Comparison of ENCODE assay signal across 3 cellular contexts in the genomic region with DNA sequence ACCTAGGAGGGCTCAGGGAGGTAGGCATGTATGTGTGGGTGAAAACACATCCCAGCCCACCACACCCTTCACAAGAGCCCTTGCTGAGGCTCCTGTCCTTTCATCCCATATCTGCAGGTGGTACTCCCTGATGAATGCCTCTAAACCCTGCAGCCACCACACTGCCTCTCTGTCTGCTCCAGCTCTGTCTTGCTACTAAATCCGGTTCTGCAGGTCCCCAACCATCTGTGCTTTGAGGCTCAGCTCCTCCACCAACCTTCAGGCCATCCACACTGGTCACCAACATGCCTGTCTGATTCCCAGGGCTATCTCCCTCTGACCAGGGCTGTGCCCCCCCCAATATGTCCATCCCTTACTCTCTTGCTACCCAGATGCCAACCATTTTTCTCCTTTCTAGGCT.
TF ChIP-seq lines count a peak whose summit lies in the region.

No MANE protein-coding gene starts in this region.

TF ChIP-seq in SK-N-SH, 30 proteins besides CTCF, POLR2A, EP300 and RAD21 (continued from another document):
- TF ChIP-seq RXRA (IDR thresholded peaks at IDR 0.05; ENCODE audit: borderline replicate concordance, low read depth) (no peak), RFX5 (IDR thresholded peaks at IDR 0.05; ENCODE audit: low read length) (no peak), GATA2 (CRISPR knock-in tag; IDR thresholded peaks at IDR 0.05) (no peak), FOXJ3 (CRISPR knock-in tag; IDR thresholded peaks at IDR 0.05) (no peak), TAF1 (IDR thresholded peaks at IDR 0.05; ENCODE audit: borderline replicate concordance, low read depth, low read length) (no peak), CHD2 (IDR thresholded peaks at IDR 0.05; ENCODE audit: low read length, partially characterized antibody) (no peak), EZH2phosphoT487 (IDR thresholded peaks at IDR 0.05; ENCODE audit: borderline replicate concordance, low read depth) (no peak)

TF ChIP-seq in SK-N-SH treated with all-trans-retinoic acid at 6 μM for 48 hours, 23 proteins besides CTCF, POLR2A, EP300 and RAD21 (continued from another document):
- TF ChIP-seq, protein P1, sequence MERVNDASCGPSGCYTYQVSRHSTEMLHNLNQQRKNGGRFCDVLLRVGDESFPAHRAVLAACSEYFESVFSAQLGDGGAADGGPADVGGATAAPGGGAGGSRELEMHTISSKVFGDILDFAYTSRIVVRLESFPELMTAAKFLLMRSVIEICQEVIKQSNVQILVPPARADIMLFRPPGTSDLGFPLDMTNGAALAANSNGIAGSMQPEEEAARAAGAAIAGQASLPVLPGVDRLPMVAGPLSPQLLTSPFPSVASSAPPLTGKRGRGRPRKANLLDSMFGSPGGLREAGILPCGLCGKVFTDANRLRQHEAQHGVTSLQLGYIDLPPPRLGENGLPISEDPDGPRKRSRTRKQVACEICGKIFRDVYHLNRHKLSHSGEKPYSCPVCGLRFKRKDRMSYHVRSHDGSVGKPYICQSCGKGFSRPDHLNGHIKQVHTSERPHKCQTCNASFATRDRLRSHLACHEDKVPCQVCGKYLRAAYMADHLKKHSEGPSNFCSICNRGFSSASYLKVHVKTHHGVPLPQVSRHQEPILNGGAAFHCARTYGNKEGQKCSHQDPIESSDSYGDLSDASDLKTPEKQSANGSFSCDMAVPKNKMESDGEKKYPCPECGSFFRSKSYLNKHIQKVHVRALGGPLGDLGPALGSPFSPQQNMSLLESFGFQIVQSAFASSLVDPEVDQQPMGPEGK (CRISPR knock-in tag; IDR thresholded peaks at IDR 0.05; ENCODE audit: borderline replicate concordance): no peak
- TF ChIP-seq GLIS3 (CRISPR knock-in tag; IDR thresholded peaks at IDR 0.05): no peak
- TF ChIP-seq CSDC2 (CRISPR knock-in tag; IDR thresholded peaks at IDR 0.05): no peak
- no peak for TF ChIP-seq PPARA (CRISPR knock-in tag; IDR thresholded peaks at IDR 0.05; ENCODE audit: borderline replicate concordance)
- TF ChIP-seq ZNF565 (CRISPR knock-in tag; conservative IDR thresholded peaks at IDR 0.05; ENCODE audit: low read depth): no peak

TF ChIP-seq in WTC11, 78 proteins besides CTCF, POLR2A, EP300 and RAD21 (continued from another document):
- no peak for TF ChIP-seq ZNF232 (CRISPR knock-in tag; IDR thresholded peaks at IDR 0.05)
- no peak for TF ChIP-seq NR2C2 (CRISPR knock-in tag; IDR thresholded peaks at IDR 0.05)
- TF ChIP-seq, protein P2, sequence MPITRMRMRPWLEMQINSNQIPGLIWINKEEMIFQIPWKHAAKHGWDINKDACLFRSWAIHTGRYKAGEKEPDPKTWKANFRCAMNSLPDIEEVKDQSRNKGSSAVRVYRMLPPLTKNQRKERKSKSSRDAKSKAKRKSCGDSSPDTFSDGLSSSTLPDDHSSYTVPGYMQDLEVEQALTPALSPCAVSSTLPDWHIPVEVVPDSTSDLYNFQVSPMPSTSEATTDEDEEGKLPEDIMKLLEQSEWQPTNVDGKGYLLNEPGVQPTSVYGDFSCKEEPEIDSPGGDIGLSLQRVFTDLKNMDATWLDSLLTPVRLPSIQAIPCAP (CRISPR knock-in tag; IDR thresholded peaks at IDR 0.05): no peak
- TF ChIP-seq ZNF396 (CRISPR knock-in tag; IDR thresholded peaks at IDR 0.05; ENCODE audit: borderline replicate concordance): no peak
- TF ChIP-seq, protein P3, sequence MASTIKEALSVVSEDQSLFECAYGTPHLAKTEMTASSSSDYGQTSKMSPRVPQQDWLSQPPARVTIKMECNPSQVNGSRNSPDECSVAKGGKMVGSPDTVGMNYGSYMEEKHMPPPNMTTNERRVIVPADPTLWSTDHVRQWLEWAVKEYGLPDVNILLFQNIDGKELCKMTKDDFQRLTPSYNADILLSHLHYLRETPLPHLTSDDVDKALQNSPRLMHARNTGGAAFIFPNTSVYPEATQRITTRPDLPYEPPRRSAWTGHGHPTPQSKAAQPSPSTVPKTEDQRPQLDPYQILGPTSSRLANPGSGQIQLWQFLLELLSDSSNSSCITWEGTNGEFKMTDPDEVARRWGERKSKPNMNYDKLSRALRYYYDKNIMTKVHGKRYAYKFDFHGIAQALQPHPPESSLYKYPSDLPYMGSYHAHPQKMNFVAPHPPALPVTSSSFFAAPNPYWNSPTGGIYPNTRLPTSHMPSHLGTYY (CRISPR knock-in tag; IDR thresholded peaks at IDR 0.05): no peak
- TF ChIP-seq SOX15 (CRISPR knock-in tag; IDR thresholded peaks at IDR 0.05): no peak
- TF ChIP-seq ZNF671 (CRISPR knock-in tag; IDR thresholded peaks at IDR 0.05): no peak
- TF ChIP-seq ATF1 (CRISPR knock-in tag; IDR thresholded peaks at IDR 0.05): no peak
- TF ChIP-seq, protein P4, sequence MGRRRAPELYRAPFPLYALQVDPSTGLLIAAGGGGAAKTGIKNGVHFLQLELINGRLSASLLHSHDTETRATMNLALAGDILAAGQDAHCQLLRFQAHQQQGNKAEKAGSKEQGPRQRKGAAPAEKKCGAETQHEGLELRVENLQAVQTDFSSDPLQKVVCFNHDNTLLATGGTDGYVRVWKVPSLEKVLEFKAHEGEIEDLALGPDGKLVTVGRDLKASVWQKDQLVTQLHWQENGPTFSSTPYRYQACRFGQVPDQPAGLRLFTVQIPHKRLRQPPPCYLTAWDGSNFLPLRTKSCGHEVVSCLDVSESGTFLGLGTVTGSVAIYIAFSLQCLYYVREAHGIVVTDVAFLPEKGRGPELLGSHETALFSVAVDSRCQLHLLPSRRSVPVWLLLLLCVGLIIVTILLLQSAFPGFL (CRISPR knock-in tag; IDR thresholded peaks at IDR 0.05; ENCODE audit: borderline replicate concordance): no peak
- TF ChIP-seq CBFB (CRISPR knock-in tag; IDR thresholded peaks at IDR 0.05; ENCODE audit: low read depth): no peak
- TF ChIP-seq JAZF1 (CRISPR knock-in tag; IDR thresholded peaks at IDR 0.05): no peak
- TF ChIP-seq, protein P5, sequence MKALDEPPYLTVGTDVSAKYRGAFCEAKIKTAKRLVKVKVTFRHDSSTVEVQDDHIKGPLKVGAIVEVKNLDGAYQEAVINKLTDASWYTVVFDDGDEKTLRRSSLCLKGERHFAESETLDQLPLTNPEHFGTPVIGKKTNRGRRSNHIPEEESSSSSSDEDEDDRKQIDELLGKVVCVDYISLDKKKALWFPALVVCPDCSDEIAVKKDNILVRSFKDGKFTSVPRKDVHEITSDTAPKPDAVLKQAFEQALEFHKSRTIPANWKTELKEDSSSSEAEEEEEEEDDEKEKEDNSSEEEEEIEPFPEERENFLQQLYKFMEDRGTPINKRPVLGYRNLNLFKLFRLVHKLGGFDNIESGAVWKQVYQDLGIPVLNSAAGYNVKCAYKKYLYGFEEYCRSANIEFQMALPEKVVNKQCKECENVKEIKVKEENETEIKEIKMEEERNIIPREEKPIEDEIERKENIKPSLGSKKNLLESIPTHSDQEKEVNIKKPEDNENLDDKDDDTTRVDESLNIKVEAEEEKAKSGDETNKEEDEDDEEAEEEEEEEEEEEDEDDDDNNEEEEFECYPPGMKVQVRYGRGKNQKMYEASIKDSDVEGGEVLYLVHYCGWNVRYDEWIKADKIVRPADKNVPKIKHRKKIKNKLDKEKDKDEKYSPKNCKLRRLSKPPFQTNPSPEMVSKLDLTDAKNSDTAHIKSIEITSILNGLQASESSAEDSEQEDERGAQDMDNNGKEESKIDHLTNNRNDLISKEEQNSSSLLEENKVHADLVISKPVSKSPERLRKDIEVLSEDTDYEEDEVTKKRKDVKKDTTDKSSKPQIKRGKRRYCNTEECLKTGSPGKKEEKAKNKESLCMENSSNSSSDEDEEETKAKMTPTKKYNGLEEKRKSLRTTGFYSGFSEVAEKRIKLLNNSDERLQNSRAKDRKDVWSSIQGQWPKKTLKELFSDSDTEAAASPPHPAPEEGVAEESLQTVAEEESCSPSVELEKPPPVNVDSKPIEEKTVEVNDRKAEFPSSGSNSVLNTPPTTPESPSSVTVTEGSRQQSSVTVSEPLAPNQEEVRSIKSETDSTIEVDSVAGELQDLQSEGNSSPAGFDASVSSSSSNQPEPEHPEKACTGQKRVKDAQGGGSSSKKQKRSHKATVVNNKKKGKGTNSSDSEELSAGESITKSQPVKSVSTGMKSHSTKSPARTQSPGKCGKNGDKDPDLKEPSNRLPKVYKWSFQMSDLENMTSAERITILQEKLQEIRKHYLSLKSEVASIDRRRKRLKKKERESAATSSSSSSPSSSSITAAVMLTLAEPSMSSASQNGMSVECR (CRISPR knock-in tag; IDR thresholded peaks at IDR 0.05; ENCODE audit: borderline replicate concordance): no peak
- TF ChIP-seq, protein P6, sequence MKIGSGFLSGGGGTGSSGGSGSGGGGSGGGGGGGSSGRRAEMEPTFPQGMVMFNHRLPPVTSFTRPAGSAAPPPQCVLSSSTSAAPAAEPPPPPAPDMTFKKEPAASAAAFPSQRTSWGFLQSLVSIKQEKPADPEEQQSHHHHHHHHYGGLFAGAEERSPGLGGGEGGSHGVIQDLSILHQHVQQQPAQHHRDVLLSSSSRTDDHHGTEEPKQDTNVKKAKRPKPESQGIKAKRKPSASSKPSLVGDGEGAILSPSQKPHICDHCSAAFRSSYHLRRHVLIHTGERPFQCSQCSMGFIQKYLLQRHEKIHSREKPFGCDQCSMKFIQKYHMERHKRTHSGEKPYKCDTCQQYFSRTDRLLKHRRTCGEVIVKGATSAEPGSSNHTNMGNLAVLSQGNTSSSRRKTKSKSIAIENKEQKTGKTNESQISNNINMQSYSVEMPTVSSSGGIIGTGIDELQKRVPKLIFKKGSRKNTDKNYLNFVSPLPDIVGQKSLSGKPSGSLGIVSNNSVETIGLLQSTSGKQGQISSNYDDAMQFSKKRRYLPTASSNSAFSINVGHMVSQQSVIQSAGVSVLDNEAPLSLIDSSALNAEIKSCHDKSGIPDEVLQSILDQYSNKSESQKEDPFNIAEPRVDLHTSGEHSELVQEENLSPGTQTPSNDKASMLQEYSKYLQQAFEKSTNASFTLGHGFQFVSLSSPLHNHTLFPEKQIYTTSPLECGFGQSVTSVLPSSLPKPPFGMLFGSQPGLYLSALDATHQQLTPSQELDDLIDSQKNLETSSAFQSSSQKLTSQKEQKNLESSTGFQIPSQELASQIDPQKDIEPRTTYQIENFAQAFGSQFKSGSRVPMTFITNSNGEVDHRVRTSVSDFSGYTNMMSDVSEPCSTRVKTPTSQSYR (CRISPR knock-in tag; IDR thresholded peaks at IDR 0.05): no peak
